Comparison of ENCODE assay signal across 9 cellular contexts in the genomic region with DNA sequence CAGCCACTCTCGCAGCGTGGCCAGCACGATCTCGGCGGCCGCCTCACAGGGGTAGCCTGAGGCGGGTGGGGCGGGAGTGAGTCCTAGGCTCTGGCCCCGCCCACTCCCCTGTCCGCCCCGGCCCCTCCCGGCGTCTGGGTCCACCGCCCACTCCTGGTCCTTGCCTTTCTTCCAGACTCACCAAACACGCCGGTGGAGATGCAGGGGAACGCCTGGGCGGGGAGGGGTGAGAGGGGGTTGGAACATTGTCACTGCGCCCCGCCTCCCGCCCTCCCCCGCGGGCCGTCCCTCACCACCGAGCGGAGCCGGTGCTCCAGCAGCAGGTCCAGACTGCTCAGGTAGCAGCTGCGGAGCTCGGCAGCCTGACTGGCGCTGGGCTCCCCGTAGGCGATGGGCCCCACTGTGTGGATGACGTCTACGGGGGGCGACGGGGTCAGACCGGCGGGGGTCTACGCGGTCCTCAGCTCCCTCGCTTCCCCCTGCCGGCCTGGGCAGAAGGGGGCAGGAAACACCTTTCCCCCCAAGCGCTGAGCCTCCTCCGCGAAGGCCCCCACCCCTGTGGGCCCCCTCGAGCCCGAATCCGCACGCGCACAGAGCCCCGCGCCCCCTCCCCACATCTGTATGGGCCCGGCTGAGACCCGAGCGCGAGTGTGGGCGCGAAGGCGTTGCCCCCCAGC. TPM values are rescaled to one million over a fixed set of nuclear protein-coding genes. Genes with fewer than 3 reads are reported as not detected.
DNase-seq lines count a peak whose midpoint lies in the region; TF ChIP-seq lines count a peak whose summit lies in the region.
"Had no signal": no experiment of that assay in that cellular context is flagged by ENCODE, and none has a peak within 500 bp of the region (broad histone marks: within the 10 kb centered on the region; RNA-seq: fewer than 3 reads in every experiment).

No MANE protein-coding gene starts in this region.

- no peak for TF ChIP-seq POLR2A in erythroblast (IDR thresholded peaks at IDR 0.05; ENCODE audit: low read length)

- H2AFZ ChIP-seq in osteoblast (ENCODE audit: low read length) = no peak overlapping the region

- no peaks in the 10 kb centered on the region for H3K9me3 ChIP-seq in osteoblast (ENCODE audit: low read depth, low read length)

- no peak for TF ChIP-seq CTCF in osteoblast (IDR thresholded peaks at IDR 0.05; ENCODE audit: extremely low read depth, low read depth, low read length)

- no peak overlapping the region for H3K27ac ChIP-seq in osteoblast (ENCODE audit: low read depth, low read length)

- no peak overlapping the region for H3K4me3 ChIP-seq in osteoblast (ENCODE audit: insufficient read depth, low read length)

- peaks cover 32% of the 10 kb centered on the region for H4K20me1 ChIP-seq in osteoblast (ENCODE audit: insufficient read depth, low read length)

- peaks cover 20% of the 10 kb centered on the region for H3K36me3 ChIP-seq in osteoblast (ENCODE audit: insufficient read depth, low read length)

- DNase-seq in DMS 273 (lab: John Stamatoyannopoulos, UW; ENCODE audit: unreplicated experiment) = peak; percentile 83
- DNase-seq in DMS 273 treated with DMSO at 0.1 percent for 48 hours (lab: John Stamatoyannopoulos, UW) = no peak
- peak; percentile 19 for DNase-seq in activated CD8-positive, alpha-beta memory T cell treated with anti-CD3 and anti-CD28 coated beads, Interleukin-2, amount 50 U/mL, for 24 hours (ENCODE audit: extremely low read depth)
- DNase-seq in erythroblast (lab: John Stamatoyannopoulos, UW) = peak; percentile 40 to 65
- DNase-seq in osteoblast (ENCODE audit: insufficient read length, low spot score, missing footprints) = peak; percentile 93
- peak; percentile 87 for DNase-seq in ureter (ENCODE audit: low spot score)
- no peak for DNase-seq in GF-D8 (lab: John Stamatoyannopoulos, UW)
- DNase-seq in NCI-H2171 (lab: John Stamatoyannopoulos, UW) = no peak

- no peaks in the 10 kb centered on the region for H3K27me3 ChIP-seq in osteoblast (ENCODE audit: insufficient read depth, low read length)

- H3K4me1 ChIP-seq in osteoblast (ENCODE audit: insufficient read depth, low read length) = peaks cover 9% of the 10 kb centered on the region

- H3K79me2 ChIP-seq in osteoblast (ENCODE audit: insufficient read depth, low read length) = no peaks in the 10 kb centered on the region

- peak overlapping the region; percentile 61 for H3K4me2 ChIP-seq in osteoblast (ENCODE audit: insufficient read depth, low read length)

RNA-seq across cellular contexts. Expression of a gene that starts 13.2 kb away (rescaled TPM):
- total RNA-seq in osteoblast (32.1 and 34.4 TPM in 2 replicates), ureter (75.5 TPM)

RNA-seq across cellular contexts. Expression of a gene that starts 25.1 kb away (rescaled TPM):
- total RNA-seq in osteoblast (159 and 190 TPM in 2 replicates), ureter (291 TPM)

RNA-seq across cellular contexts. Expression of a gene that starts 36.2 kb away (rescaled TPM):
- total RNA-seq in osteoblast (under 0.01 and 0.29 TPM in 2 replicates), ureter (0.13 TPM)
- total RNA-seq: T-helper 1 cell treated with Interleukin-12 subunit alpha and Interleukin-12 subunit beta and Interleukin-4 antibody, amounts not matched to agents 30 ng/mL and 1 ng/mL, for 36 hours had no signal

Comparison
In these comparisons a context has a peak if more than half of its experiments do, and no peak if none do; other contexts are left out.
1. DNase-seq: peak in DMS 273 (single experiment), activated CD8-positive, alpha-beta memory T cell treated with anti-CD3 and anti-CD28 coated beads, Interleukin-2, amount 50 U/mL, for 24 hours (single experiment), erythroblast (2 of 2), osteoblast (single experiment) and ureter (single experiment); none in DMS 273 treated with DMSO at 0.1 percent for 48 hours (single experiment), GF-D8 (single experiment) and NCI-H2171 (single experiment).